In genomic region chr2:58064136-58064535, GRCh38 we compare ENCODE assay signal across 11 cellular contexts. TPM values are rescaled to one million over a fixed set of nuclear protein-coding genes. Genes with fewer than 3 reads are reported as not detected.
DNase-seq lines count a peak whose midpoint lies in the region; ATAC-seq and TF ChIP-seq lines count a peak whose summit lies in the region.
"Had no signal": no experiment of that assay in that cellular context is flagged by ENCODE, and none has a peak within 500 bp of the region (broad histone marks: within the 10 kb centered on the region; RNA-seq: fewer than 3 reads in every experiment).

No MANE protein-coding gene starts in this region.

- H3K4me3 ChIP-seq in skeletal muscle tissue (ENCODE audit: low read length in 3 of 3) (no peak overlapping the region), left lung (no peak overlapping the region)
- H3K4me3 ChIP-seq: esophagus squamous epithelium, pancreas, uterus had no signal

- TF ChIP-seq CTCF in HFFc6 (IDR thresholded peaks at IDR 0.05): no peak
- TF ChIP-seq CTCF in left lung (IDR thresholded peaks at IDR 0.05): no peak

- peaks cover 0 to 3% (median 0%) of the 10 kb centered on the region in 3 donors for H3K4me1 ChIP-seq in skeletal muscle tissue (ENCODE audit: control insufficient read depth in 3 of 3, insufficient read depth in 3 of 3, low read length in 3 of 3)
- no peaks in the 10 kb centered on the region for H3K4me1 ChIP-seq in left lung
- H3K4me1 ChIP-seq: esophagus squamous epithelium, pancreas, uterus had no signal

- ATAC-seq in activated CD8-positive, alpha-beta memory T cell treated with anti-CD3 and anti-CD28 coated beads, Interleukin-2, amount 10 ng/mL, durations not matched to agents 7 days and 5 days: peak; percentile 45
- ATAC-seq in left lung: no peak
- ATAC-seq: pancreas had no signal

- H3K36me3 ChIP-seq in skeletal muscle tissue (ENCODE audit: control insufficient read depth in 3 of 3, insufficient read depth in 3 of 3, low read length in 3 of 3) (peaks cover 0 to 4% (median under 1%) of the 10 kb centered on the region in 3 donors), left lung (peaks cover 0 to 6% of the 10 kb centered on the region in 2 donors)
- H3K36me3 ChIP-seq: pancreas, uterus had no signal

- H3K27ac ChIP-seq in skeletal muscle tissue (ENCODE audit: low read depth, low read length): peak overlapping the region; percentile 55
- H3K27ac ChIP-seq in left lung: no peak overlapping the region
- H3K27ac ChIP-seq: esophagus squamous epithelium, pancreas, uterus had no signal

- intact Hi-C loops in left lung (cut with DNase I): no loop called here

- no peaks in the 10 kb centered on the region for H3K27me3 ChIP-seq in skeletal muscle tissue (ENCODE audit: control insufficient read depth in 3 of 3, insufficient read depth in 3 of 3, low read length in 3 of 3)
- no peaks in the 10 kb centered on the region for H3K27me3 ChIP-seq in left lung
- H3K27me3 ChIP-seq: esophagus squamous epithelium, pancreas, uterus had no signal

- no peak overlapping the region for H3K27ac Mint-ChIP-seq in activated CD8-positive, alpha-beta memory T cell treated with anti-CD3 and anti-CD28 coated beads, Interleukin-2, amount 10 ng/mL, durations not matched to agents 7 days and 5 days
- H3K27ac Mint-ChIP-seq in HFFc6: peak overlapping the region; percentile 83
- peak overlapping the region; percentile 13 for H3K27ac Mint-ChIP-seq in activated naive CD8-positive, alpha-beta T cell

- H3K27me3 Mint-ChIP-seq in activated CD8-positive, alpha-beta memory T cell treated with anti-CD3 and anti-CD28 coated beads, Interleukin-2, amount 10 ng/mL, durations not matched to agents 7 days and 5 days: no peaks in the 10 kb centered on the region
- H3K27me3 Mint-ChIP-seq in HFFc6 (ENCODE audit: insufficient read depth): no peaks in the 10 kb centered on the region
- H3K27me3 Mint-ChIP-seq in activated naive CD8-positive, alpha-beta T cell: no peaks in the 10 kb centered on the region

- peaks cover 2% of the 10 kb centered on the region for H3K9me3 Mint-ChIP-seq in activated CD8-positive, alpha-beta memory T cell treated with anti-CD3 and anti-CD28 coated beads, Interleukin-2, amount 10 ng/mL, durations not matched to agents 7 days and 5 days (ENCODE audit: low read depth)
- no peaks in the 10 kb centered on the region for H3K9me3 Mint-ChIP-seq in HFFc6
- peaks cover 10% of the 10 kb centered on the region for H3K9me3 Mint-ChIP-seq in activated naive CD8-positive, alpha-beta T cell (ENCODE audit: low read depth)

- no peak overlapping the region for H3K4me3 Mint-ChIP-seq in activated CD8-positive, alpha-beta memory T cell treated with anti-CD3 and anti-CD28 coated beads, Interleukin-2, amount 10 ng/mL, durations not matched to agents 7 days and 5 days
- peak overlapping the region; percentile 70 for H3K4me3 Mint-ChIP-seq in HFFc6
- peak overlapping the region; percentile 30 for H3K4me3 Mint-ChIP-seq in activated naive CD8-positive, alpha-beta T cell

- H3K9me3 ChIP-seq in skeletal muscle tissue (ENCODE audit: control insufficient read depth in 3 of 3, low read length in 3 of 3) (no peaks in the 10 kb centered on the region), left lung (no peaks in the 10 kb centered on the region)
- H3K9me3 ChIP-seq: esophagus squamous epithelium, pancreas, uterus had no signal

- CTCF ChIA-PET in activated CD8-positive, alpha-beta memory T cell treated with anti-CD3 and anti-CD28 coated beads, Interleukin-2, amount 10 ng/mL, durations not matched to agents 7 days and 5 days (lab: Charles Lee): interaction anchor here (0.9 kb wide), 1 partner anchor 11 kb away, joined by 3 read pairs; no protein-coding TSS in a partner anchor

- DNase-seq in activated CD8-positive, alpha-beta memory T cell treated with anti-CD3 and anti-CD28 coated beads, Interleukin-2, amount 10 ng/mL, durations not matched to agents 7 days and 5 days: no peak
- DNase-seq in activated CD8-positive, alpha-beta memory T cell treated with anti-CD3 and anti-CD28 coated beads for 24 hours: no peak
- DNase-seq in HFFc6 (no peak), NCI-H510A treated with DMSO at 0.1 percent for 48 hours (lab: John Stamatoyannopoulos, UW) (no peak), left lung (no peak), NCI-H226 (no peak)
- DNase-seq: esophagus squamous epithelium, pancreas, uterus had no signal

- H3K4me1 Mint-ChIP-seq in activated CD8-positive, alpha-beta memory T cell treated with anti-CD3 and anti-CD28 coated beads, Interleukin-2, amount 10 ng/mL, durations not matched to agents 7 days and 5 days: peaks cover 14% of the 10 kb centered on the region
- H3K4me1 Mint-ChIP-seq in HFFc6 (ENCODE audit: low read depth): peaks cover 50% of the 10 kb centered on the region
- H3K4me1 Mint-ChIP-seq in activated naive CD8-positive, alpha-beta T cell (ENCODE audit: low read depth): peaks cover 39% of the 10 kb centered on the region

- H3K9ac ChIP-seq in skeletal muscle tissue (ENCODE audit: low read depth in 1 of 3, low read length in 3 of 3): no peak overlapping the region

- H3K36me3 Mint-ChIP-seq in activated CD8-positive, alpha-beta memory T cell treated with anti-CD3 and anti-CD28 coated beads, Interleukin-2, amount 10 ng/mL, durations not matched to agents 7 days and 5 days: peaks cover 41% of the 10 kb centered on the region
- peaks cover 35% of the 10 kb centered on the region for H3K36me3 Mint-ChIP-seq in HFFc6 (ENCODE audit: low read depth)
- H3K36me3 Mint-ChIP-seq in activated naive CD8-positive, alpha-beta T cell: peaks cover 21% of the 10 kb centered on the region

RNA-seq across cellular contexts. Expression of gene VRK2, which starts 17.5 kb away (rescaled TPM):
- 10 to 100 TPM; 26.2 to 28.4 TPM for total RNA-seq in activated CD8-positive, alpha-beta memory T cell treated with anti-CD3 and anti-CD28 coated beads, Interleukin-2, amount 10 ng/mL, durations not matched to agents 7 days and 5 days
- total RNA-seq in HFFc6 (2021; fragmentation: NEBNext Ultra II Directional; extraction: Animal tissue kit (Norgen Biotek cat#: 25700)): 10 to 100 TPM; 17.6 to 27.1 (median 23.0) TPM
- total RNA-seq in skeletal muscle tissue: 9.9 TPM
- 10 to 100 TPM; 18.2 to 28.0 TPM for total RNA-seq in left lung
